Comparison of ENCODE assay signal across 13 cellular contexts in genomic region chr3:131705558-131706051, GRCh38.
A peak's percentile ranks its signal among the peaks of the same experiment; 100 is the strongest.
DNase-seq lines count a peak whose midpoint lies in the region; ATAC-seq and TF ChIP-seq lines count a peak whose summit lies in the region.
"Had no signal": no experiment of that assay in that cellular context is flagged by ENCODE, and none has a peak within 500 bp of the region (broad histone marks: within the 10 kb centered on the region; RNA-seq: fewer than 3 reads in every experiment).

No MANE protein-coding gene starts in this region.

- H4K20me1 ChIP-seq in KMS-11 (ENCODE audit: insufficient read depth) = no peaks in the 10 kb centered on the region

- DNase-seq in islet precursor cell (peak; percentile 91), T1000 (lab: John Stamatoyannopoulos, UW) (no peak), HUDEP-2 (lab: John Stamatoyannopoulos, UW; ENCODE audit: unreplicated experiment in 76 of 76) (no peak), NCI-H446 treated with DMSO at 0.1 percent for 48 hours (lab: John Stamatoyannopoulos, UW) (no peak)
- DNase-seq in stimulated activated CD4-positive, alpha-beta T cell treated with anti-CD3 and anti-CD28 coated beads, Interleukin-1b, Interleukin-23, amount 100 ng/mL, for 48 hours = no peak
- DNase-seq: activated B cell treated with CpG ODN at 0.5 μM for 24 hours, kidney, NCI-H1092, thyroid gland had no signal

- peak overlapping the region; percentile 5; the same call in 1 of the 2 replicates for H3K27ac ChIP-seq in KMS-11
- H3K27ac ChIP-seq: cardiac muscle cell, thyroid gland had no signal

- no peaks in the 10 kb centered on the region for H3K79me2 ChIP-seq in KMS-11 (ENCODE audit: insufficient read depth, low read depth)

- ATAC-seq in GM19324 (IDR thresholded peaks at IDR 0.05; ENCODE audit: low FRiP score, unreplicated experiment) (peak; percentile 79), HG02763 (IDR thresholded peaks at IDR 0.05; ENCODE audit: unreplicated experiment) (peak; percentile 72)

- H2AFZ ChIP-seq in KMS-11 (ENCODE audit: low read depth) = 0 out of 2 replicates have a peak overlapping the region, but pooled peaks have one; percentile 3

- H3K27me3 ChIP-seq in KMS-11 (ENCODE audit: insufficient read depth, low read depth) = no peaks in the 10 kb centered on the region
- H3K27me3 ChIP-seq: cardiac muscle cell, thyroid gland had no signal

- no peak overlapping the region for H3K9ac ChIP-seq in KMS-11

- H3K36me3 ChIP-seq in KMS-11 (ENCODE audit: insufficient read depth) = no peaks in the 10 kb centered on the region
- H3K36me3 ChIP-seq: cardiac muscle cell, thyroid gland had no signal

- no peak for TF ChIP-seq CTCF in KMS-11 (conservative IDR thresholded peaks at IDR 0.05; ENCODE audit: low read depth, low read length)

- peaks cover 34% of the 10 kb centered on the region for H3K4me1 ChIP-seq in KMS-11 (ENCODE audit: low read depth, poor library complexity, severe bottlenecking)
- H3K4me1 ChIP-seq: thyroid gland had no signal

- H3K4me2 ChIP-seq in KMS-11 = peak overlapping the region; percentile 33

- no peak overlapping the region for H3K4me3 ChIP-seq in KMS-11 (IDR thresholded peaks at IDR 0.05; ENCODE audit: insufficient read depth, low read depth, low read length)
- H3K4me3 ChIP-seq: cardiac muscle cell, thyroid gland had no signal
